ENCODE assay signal across 10 cellular contexts in genomic region chr1:169460193-169460833, GRCh38. TPM values are rescaled to one million over a fixed set of nuclear protein-coding genes. Genes with fewer than 3 reads are reported as not detected.
DNase-seq lines count a peak whose midpoint lies in the region; ATAC-seq and TF ChIP-seq lines count a peak whose summit lies in the region.
"Had no signal": no experiment of that assay in that cellular context is flagged by ENCODE, and none has a peak within 500 bp of the region (broad histone marks: within the 10 kb centered on the region; RNA-seq: fewer than 3 reads in every experiment).

No MANE protein-coding gene starts in this region.

- peaks cover 20% of the 10 kb centered on the region for H3K36me3 Mint-ChIP-seq in activated CD8-positive, alpha-beta memory T cell treated with anti-CD3 and anti-CD28 coated beads, Interleukin-2, amount 10 ng/mL, durations not matched to agents 7 days and 5 days
- no peaks in the 10 kb centered on the region for H3K36me3 Mint-ChIP-seq in central memory CD8-positive, alpha-beta T cell (ENCODE audit: insufficient read depth)

- ATAC-seq in activated CD8-positive, alpha-beta memory T cell treated with anti-CD3 and anti-CD28 coated beads, Interleukin-2, amount 10 ng/mL, durations not matched to agents 7 days and 5 days: peak; percentile 39
- no peak for ATAC-seq in central memory CD8-positive, alpha-beta T cell (replicated peaks; ENCODE audit: extremely low read depth, poor library complexity, severe bottlenecking)
- no peak for ATAC-seq in GM19397 (IDR thresholded peaks at IDR 0.05; ENCODE audit: unreplicated experiment)

- H3K27ac ChIP-seq in liver (ENCODE audit: low read depth in 1 of 2, low read length in 2 of 2) (no peak overlapping the region), subcutaneous abdominal adipose tissue (ENCODE audit: low read depth, low read length) (no peak overlapping the region)
- H3K27ac ChIP-seq: C4-2B had no signal

- no peak overlapping the region for H3K9ac ChIP-seq in liver (ENCODE audit: low read depth in 1 of 2, low read length in 2 of 2)
- peak overlapping the region in 3 of 5 donors; percentile 5 to 64 (median 16) for H3K9ac ChIP-seq in subcutaneous abdominal adipose tissue (ENCODE audit: low read length in 5 of 5)

- no peak for TF ChIP-seq RAD21 in liver (IDR thresholded peaks at IDR 0.05)

- peak overlapping the region; percentile 57 for H3K4me3 Mint-ChIP-seq in activated CD8-positive, alpha-beta memory T cell treated with anti-CD3 and anti-CD28 coated beads, Interleukin-2, amount 10 ng/mL, durations not matched to agents 7 days and 5 days
- H3K4me3 Mint-ChIP-seq in central memory CD8-positive, alpha-beta T cell: peak overlapping the region; percentile 30

- H3K9me3 Mint-ChIP-seq in activated CD8-positive, alpha-beta memory T cell treated with anti-CD3 and anti-CD28 coated beads, Interleukin-2, amount 10 ng/mL, durations not matched to agents 7 days and 5 days (ENCODE audit: low read depth): peaks cover 10% of the 10 kb centered on the region
- peaks cover 8% of the 10 kb centered on the region for H3K9me3 Mint-ChIP-seq in central memory CD8-positive, alpha-beta T cell

- TF ChIP-seq CTCF in liver (IDR thresholded peaks at IDR 0.05; ENCODE audit: low read depth, low read length, missing input control): no peak

- H3K36me3 ChIP-seq in liver (ENCODE audit: control insufficient read depth in 4 of 4, insufficient read depth in 3 of 4, low read depth in 1 of 4, low read length in 3 of 4) (peaks cover 0 to 2% (median 2%) of the 10 kb centered on the region in 4 donors), subcutaneous abdominal adipose tissue (ENCODE audit: control insufficient read depth in 5 of 5, insufficient read depth in 5 of 5, low read length in 5 of 5) (peaks cover 0 to 2% (median under 1%) of the 10 kb centered on the region in 5 donors)

- peak overlapping the region; percentile 80 for H3K27ac Mint-ChIP-seq in activated CD8-positive, alpha-beta memory T cell treated with anti-CD3 and anti-CD28 coated beads, Interleukin-2, amount 10 ng/mL, durations not matched to agents 7 days and 5 days
- peak overlapping the region; percentile 42 for H3K27ac Mint-ChIP-seq in central memory CD8-positive, alpha-beta T cell (ENCODE audit: low read depth)

- H3K4me3 ChIP-seq in liver (ENCODE audit: low read depth in 1 of 3, low read length in 3 of 3): peak overlapping the region; percentile 23 to 51 (median 29)
- H3K4me3 ChIP-seq in subcutaneous abdominal adipose tissue (ENCODE audit: low read depth in 1 of 5, low read length in 5 of 5): peak overlapping the region; percentile 13 to 58 (median 51)

- H3K4me1 ChIP-seq in liver (ENCODE audit: control insufficient read depth in 4 of 4, insufficient read depth in 4 of 4, low read length in 3 of 4): peaks cover 0 to 13% (median 6%) of the 10 kb centered on the region in 4 donors
- peaks cover 0 to 10% (median 8%) of the 10 kb centered on the region in 5 donors for H3K4me1 ChIP-seq in subcutaneous abdominal adipose tissue (ENCODE audit: control insufficient read depth in 5 of 5, insufficient read depth in 5 of 5, low read length in 5 of 5)

- H3K9me3 ChIP-seq in liver (ENCODE audit: control insufficient read depth in 4 of 4, low read length in 3 of 4) (peaks cover 0 to 4% (median 0%) of the 10 kb centered on the region in 4 donors), subcutaneous abdominal adipose tissue (ENCODE audit: control insufficient read depth in 5 of 5, low read length in 5 of 5) (peaks cover 0 to 10% (median 6%) of the 10 kb centered on the region in 5 donors)

- no peaks in the 10 kb centered on the region for H3K27me3 ChIP-seq in liver (ENCODE audit: control insufficient read depth in 4 of 4, insufficient read depth in 4 of 4, low read length in 3 of 4)
- H3K27me3 ChIP-seq in subcutaneous abdominal adipose tissue (ENCODE audit: control insufficient read depth in 5 of 5, insufficient read depth in 4 of 5, low read length in 5 of 5): peaks cover 0 to 6% (median 0%) of the 10 kb centered on the region in 5 donors

- peak; percentile 69 for DNase-seq in activated CD8-positive, alpha-beta memory T cell treated with anti-CD3 and anti-CD28 coated beads, Interleukin-2, amount 10 ng/mL, durations not matched to agents 7 days and 5 days
- no peak for DNase-seq in activated CD8-positive, alpha-beta memory T cell treated with anti-CD3 and anti-CD28 coated beads for 24 hours
- no peak for DNase-seq in central memory CD8-positive, alpha-beta T cell (ENCODE audit: low spot score in 2 of 2)
- DNase-seq in NCI-H345 (lab: John Stamatoyannopoulos, UW) (no peak), NCI-H146 treated with DMSO at 0.1 percent for 48 hours (lab: John Stamatoyannopoulos, UW; ENCODE audit: unreplicated experiment) (no peak)
- DNase-seq: nucleus accumbens had no signal

- CTCF ChIA-PET in activated CD8-positive, alpha-beta memory T cell treated with anti-CD3 and anti-CD28 coated beads, Interleukin-2, amount 10 ng/mL, durations not matched to agents 7 days and 5 days (lab: Charles Lee): no interaction called here

- H3K27me3 Mint-ChIP-seq in activated CD8-positive, alpha-beta memory T cell treated with anti-CD3 and anti-CD28 coated beads, Interleukin-2, amount 10 ng/mL, durations not matched to agents 7 days and 5 days: peaks cover 4% of the 10 kb centered on the region
- H3K27me3 Mint-ChIP-seq in central memory CD8-positive, alpha-beta T cell: peaks cover 8% of the 10 kb centered on the region

- WGBS in liver: 12% methylated on average over 35 of the region's 35 CpGs

- H3K4me1 Mint-ChIP-seq in activated CD8-positive, alpha-beta memory T cell treated with anti-CD3 and anti-CD28 coated beads, Interleukin-2, amount 10 ng/mL, durations not matched to agents 7 days and 5 days: peaks cover 21% of the 10 kb centered on the region
- peaks cover 4% of the 10 kb centered on the region for H3K4me1 Mint-ChIP-seq in central memory CD8-positive, alpha-beta T cell

TF ChIP-seq in liver, 16 proteins besides CTCF, POLR2A, EP300 and RAD21:
- TF ChIP-seq, protein P1, sequence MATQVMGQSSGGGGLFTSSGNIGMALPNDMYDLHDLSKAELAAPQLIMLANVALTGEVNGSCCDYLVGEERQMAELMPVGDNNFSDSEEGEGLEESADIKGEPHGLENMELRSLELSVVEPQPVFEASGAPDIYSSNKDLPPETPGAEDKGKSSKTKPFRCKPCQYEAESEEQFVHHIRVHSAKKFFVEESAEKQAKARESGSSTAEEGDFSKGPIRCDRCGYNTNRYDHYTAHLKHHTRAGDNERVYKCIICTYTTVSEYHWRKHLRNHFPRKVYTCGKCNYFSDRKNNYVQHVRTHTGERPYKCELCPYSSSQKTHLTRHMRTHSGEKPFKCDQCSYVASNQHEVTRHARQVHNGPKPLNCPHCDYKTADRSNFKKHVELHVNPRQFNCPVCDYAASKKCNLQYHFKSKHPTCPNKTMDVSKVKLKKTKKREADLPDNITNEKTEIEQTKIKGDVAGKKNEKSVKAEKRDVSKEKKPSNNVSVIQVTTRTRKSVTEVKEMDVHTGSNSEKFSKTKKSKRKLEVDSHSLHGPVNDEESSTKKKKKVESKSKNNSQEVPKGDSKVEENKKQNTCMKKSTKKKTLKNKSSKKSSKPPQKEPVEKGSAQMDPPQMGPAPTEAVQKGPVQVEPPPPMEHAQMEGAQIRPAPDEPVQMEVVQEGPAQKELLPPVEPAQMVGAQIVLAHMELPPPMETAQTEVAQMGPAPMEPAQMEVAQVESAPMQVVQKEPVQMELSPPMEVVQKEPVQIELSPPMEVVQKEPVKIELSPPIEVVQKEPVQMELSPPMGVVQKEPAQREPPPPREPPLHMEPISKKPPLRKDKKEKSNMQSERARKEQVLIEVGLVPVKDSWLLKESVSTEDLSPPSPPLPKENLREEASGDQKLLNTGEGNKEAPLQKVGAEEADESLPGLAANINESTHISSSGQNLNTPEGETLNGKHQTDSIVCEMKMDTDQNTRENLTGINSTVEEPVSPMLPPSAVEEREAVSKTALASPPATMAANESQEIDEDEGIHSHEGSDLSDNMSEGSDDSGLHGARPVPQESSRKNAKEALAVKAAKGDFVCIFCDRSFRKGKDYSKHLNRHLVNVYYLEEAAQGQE (IDR thresholded peaks at IDR 0.05): no peak
- no peak for TF ChIP-seq TAF1 (conservative IDR thresholded peaks at IDR 0.05)
- no peak for TF ChIP-seq MAX (IDR thresholded peaks at IDR 0.05)
- TF ChIP-seq SP1 (IDR thresholded peaks at IDR 0.05): no peak
- no peak for TF ChIP-seq JUND (IDR thresholded peaks at IDR 0.05)
- no peak for TF ChIP-seq RXRA (IDR thresholded peaks at IDR 0.05)
- TF ChIP-seq FOXA1 (IDR thresholded peaks at IDR 0.05): no peak
- TF ChIP-seq HNF4A (conservative IDR thresholded peaks at IDR 0.05): no peak

RNA-seq across cellular contexts. Expression of gene SLC19A2, which starts 25.4 kb away (rescaled TPM):
- total RNA-seq in activated CD8-positive, alpha-beta memory T cell treated with anti-CD3 and anti-CD28 coated beads, Interleukin-2, amount 10 ng/mL, durations not matched to agents 7 days and 5 days: 1 to 10 TPM; 5.0 to 7.8 TPM
- 10 to 100 TPM; 14.3 to 18.7 TPM for total RNA-seq in liver
- 1 to 10 TPM; 4.8 to 5.3 TPM for polyA plus RNA-seq in liver

RNA-seq across cellular contexts. Expression of gene CCDC181, which starts 33.0 kb away (rescaled TPM):
- total RNA-seq in activated CD8-positive, alpha-beta memory T cell treated with anti-CD3 and anti-CD28 coated beads, Interleukin-2, amount 10 ng/mL, durations not matched to agents 7 days and 5 days: under 1 TPM in 1 of 2 experiments, not detected in 1; 0.19 TPM
- under 1 TPM in 1 of 2 donors, not detected in 1; 0.08 TPM for total RNA-seq in liver
- under 1 TPM in 1 of 2 donors, not detected in 1; 0.02 TPM for polyA plus RNA-seq in liver

Comparison
In these comparisons a context has a peak if more than half of its experiments do, and no peak if none do; other contexts are left out.
1. H3K9ac ChIP-seq: peak in subcutaneous abdominal adipose tissue (3 of 5); none in liver (0 of 2).